ENCODE assay signal across 8 cellular contexts in the genomic region with DNA sequence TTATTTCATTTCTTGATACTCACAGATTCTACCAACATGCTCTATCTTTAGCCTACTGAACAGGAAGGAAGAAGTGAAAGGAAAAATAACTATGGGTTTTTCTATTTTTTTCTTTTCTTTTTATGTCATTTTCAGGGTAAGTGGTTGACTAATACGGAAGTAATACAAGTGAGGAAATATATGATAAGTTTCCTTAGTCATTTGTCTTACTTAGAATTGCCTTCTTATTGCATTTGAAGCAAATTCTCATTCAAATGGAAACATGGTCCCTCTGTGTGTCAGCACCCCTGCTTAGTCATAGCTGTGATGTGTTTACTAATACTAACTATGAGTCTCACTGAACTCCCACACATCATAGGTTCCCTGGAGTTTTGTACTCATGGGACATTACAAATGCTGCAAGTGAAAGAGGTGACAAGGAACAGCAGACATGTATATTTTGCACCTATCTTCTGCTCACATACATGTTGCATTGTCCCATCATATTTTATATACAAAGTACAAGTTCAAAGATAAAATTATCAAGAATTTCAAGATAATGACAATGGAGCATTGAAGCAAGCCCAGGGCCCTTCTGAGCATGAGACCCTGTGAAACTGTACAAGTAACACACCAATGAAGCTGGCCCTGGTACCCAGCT.
A peak's percentile ranks its signal among the peaks of the same experiment; 100 is the strongest.
DNase-seq lines count a peak whose midpoint lies in the region; ATAC-seq and TF ChIP-seq lines count a peak whose summit lies in the region.

No MANE protein-coding gene starts in this region.

- H3K36me3 ChIP-seq in right atrium auricular region: no peaks in the 10 kb centered on the region

- TF ChIP-seq CTCF in right atrium auricular region (IDR thresholded peaks at IDR 0.05): no peak

- peaks cover 16% of the 10 kb centered on the region for H3K36me3 Mint-ChIP-seq in activated CD8-positive, alpha-beta memory T cell treated with anti-CD3 and anti-CD28 coated beads, Interleukin-2, amount 10 ng/mL, durations not matched to agents 7 days and 5 days
- H3K36me3 Mint-ChIP-seq in activated naive CD8-positive, alpha-beta T cell treated with anti-CD3 and anti-CD28 coated beads, Interleukin-2, amount 10 ng/mL, durations not matched to agents 7 days and 5 days: peaks cover 19% of the 10 kb centered on the region

- no peak overlapping the region for H3K27ac ChIP-seq in right atrium auricular region

- DNase-seq in activated CD8-positive, alpha-beta memory T cell treated with anti-CD3 and anti-CD28 coated beads, Interleukin-2, amount 10 ng/mL, durations not matched to agents 7 days and 5 days: no peak
- no peak for DNase-seq in activated CD8-positive, alpha-beta memory T cell treated with anti-CD3 and anti-CD28 coated beads, Interleukin-2, amount 50 U/mL, for 48 hours
- DNase-seq in HS-5 (ENCODE audit: low read depth) (peak; percentile 54), right atrium auricular region (ENCODE audit: low spot score) (no peak), NCI-H1694 (lab: John Stamatoyannopoulos, UW) (no peak)
- no peak for DNase-seq in activated naive CD8-positive, alpha-beta T cell treated with anti-CD3 and anti-CD28 coated beads, Interleukin-2, amount 10 ng/mL, durations not matched to agents 7 days and 5 days
- DNase-seq in stimulated activated naive CD4-positive, alpha-beta T cell treated with Interleukin-2 at 50 U/mL for 16 hours (lab: John Stamatoyannopoulos, UW): peak; percentile 22

- no peak overlapping the region for H3K4me3 ChIP-seq in right atrium auricular region

- H3K4me3 Mint-ChIP-seq in activated CD8-positive, alpha-beta memory T cell treated with anti-CD3 and anti-CD28 coated beads, Interleukin-2, amount 10 ng/mL, durations not matched to agents 7 days and 5 days: no peak overlapping the region
- H3K4me3 Mint-ChIP-seq in activated naive CD8-positive, alpha-beta T cell treated with anti-CD3 and anti-CD28 coated beads, Interleukin-2, amount 10 ng/mL, durations not matched to agents 7 days and 5 days: peak overlapping the region; percentile 58

- CTCF ChIA-PET in activated CD8-positive, alpha-beta memory T cell treated with anti-CD3 and anti-CD28 coated beads, Interleukin-2, amount 10 ng/mL, durations not matched to agents 7 days and 5 days (lab: Charles Lee): interaction anchor here (0.9 kb wide), 1 partner anchor 16 kb away, joined by 3 read pairs; no protein-coding TSS in a partner anchor

- peaks cover 9% of the 10 kb centered on the region for H3K27me3 Mint-ChIP-seq in activated CD8-positive, alpha-beta memory T cell treated with anti-CD3 and anti-CD28 coated beads, Interleukin-2, amount 10 ng/mL, durations not matched to agents 7 days and 5 days
- no peaks in the 10 kb centered on the region for H3K27me3 Mint-ChIP-seq in activated naive CD8-positive, alpha-beta T cell treated with anti-CD3 and anti-CD28 coated beads, Interleukin-2, amount 10 ng/mL, durations not matched to agents 7 days and 5 days

- H3K9me3 Mint-ChIP-seq in activated CD8-positive, alpha-beta memory T cell treated with anti-CD3 and anti-CD28 coated beads, Interleukin-2, amount 10 ng/mL, durations not matched to agents 7 days and 5 days (ENCODE audit: low read depth): peaks cover 6% of the 10 kb centered on the region
- H3K9me3 Mint-ChIP-seq in activated naive CD8-positive, alpha-beta T cell treated with anti-CD3 and anti-CD28 coated beads, Interleukin-2, amount 10 ng/mL, durations not matched to agents 7 days and 5 days: peaks cover 16% of the 10 kb centered on the region

- H3K9me3 ChIP-seq in right atrium auricular region: peaks cover 0 to 24% of the 10 kb centered on the region in 2 donors

- H3K4me1 Mint-ChIP-seq in activated CD8-positive, alpha-beta memory T cell treated with anti-CD3 and anti-CD28 coated beads, Interleukin-2, amount 10 ng/mL, durations not matched to agents 7 days and 5 days: peaks cover 20% of the 10 kb centered on the region
- H3K4me1 Mint-ChIP-seq in activated naive CD8-positive, alpha-beta T cell treated with anti-CD3 and anti-CD28 coated beads, Interleukin-2, amount 10 ng/mL, durations not matched to agents 7 days and 5 days: peaks cover 17% of the 10 kb centered on the region

- H3K27ac Mint-ChIP-seq in activated CD8-positive, alpha-beta memory T cell treated with anti-CD3 and anti-CD28 coated beads, Interleukin-2, amount 10 ng/mL, durations not matched to agents 7 days and 5 days: peak overlapping the region; percentile 33
- peak overlapping the region; percentile 76 for H3K27ac Mint-ChIP-seq in activated naive CD8-positive, alpha-beta T cell treated with anti-CD3 and anti-CD28 coated beads, Interleukin-2, amount 10 ng/mL, durations not matched to agents 7 days and 5 days

- no peaks in the 10 kb centered on the region for H3K27me3 ChIP-seq in right atrium auricular region

- POLR2A ChIA-PET in activated naive CD8-positive, alpha-beta T cell treated with anti-CD3 and anti-CD28 coated beads, Interleukin-2, amount 10 ng/mL, durations not matched to agents 7 days and 5 days (lab: Charles Lee): interaction anchor here (1.5 kb wide), 1 partner anchor 176 kb away, joined by 5 read pairs; the partner anchor contains the start of gene TGDS

- ATAC-seq in activated CD8-positive, alpha-beta memory T cell treated with anti-CD3 and anti-CD28 coated beads, Interleukin-2, amount 10 ng/mL, durations not matched to agents 7 days and 5 days: peak; percentile 85
- ATAC-seq in activated naive CD8-positive, alpha-beta T cell treated with anti-CD3 and anti-CD28 coated beads, Interleukin-2, amount 10 ng/mL, durations not matched to agents 7 days and 5 days (ENCODE audit: low read depth): peak; percentile 85
- no peak for ATAC-seq in GM19455 (IDR thresholded peaks at IDR 0.05; ENCODE audit: unreplicated experiment)

- H3K4me1 ChIP-seq in right atrium auricular region: no peaks in the 10 kb centered on the region

Comparison
In these comparisons a context has a peak if more than half of its experiments do, and no peak if none do; other contexts are left out.
1. DNase-seq: peak in HS-5 (single experiment) and stimulated activated naive CD4-positive, alpha-beta T cell treated with Interleukin-2 at 50 U/mL for 16 hours (single experiment); none in activated CD8-positive, alpha-beta memory T cell treated with anti-CD3 and anti-CD28 coated beads, Interleukin-2, amount 10 ng/mL, durations not matched to agents 7 days and 5 days (single experiment), activated CD8-positive, alpha-beta memory T cell treated with anti-CD3 and anti-CD28 coated beads, Interleukin-2, amount 50 U/mL, for 48 hours (single experiment), activated naive CD8-positive, alpha-beta T cell treated with anti-CD3 and anti-CD28 coated beads, Interleukin-2, amount 10 ng/mL, durations not matched to agents 7 days and 5 days (single experiment), right atrium auricular region (single experiment) and NCI-H1694 (single experiment).